In genomic region chr3:151107701-151108100, GRCh38 we compare ENCODE assay signal across 1 cellular context.
TF ChIP-seq lines count a peak whose summit lies in the region.

No MANE protein-coding gene starts in this region.

TF ChIP-seq in WTC11, 78 proteins besides CTCF, POLR2A, EP300 and RAD21 (continued from another document):
- no peak for TF ChIP-seq NFE2L1 (CRISPR knock-in tag; IDR thresholded peaks at IDR 0.05)
- TF ChIP-seq TCF7 (CRISPR knock-in tag; IDR thresholded peaks at IDR 0.05; ENCODE audit: low read depth) = no peak
- TF ChIP-seq TEAD1 (CRISPR knock-in tag; IDR thresholded peaks at IDR 0.05) = no peak
- no peak for TF ChIP-seq AFF4 (CRISPR knock-in tag; IDR thresholded peaks at IDR 0.05; ENCODE audit: borderline replicate concordance)
- no peak for TF ChIP-seq GRHL2 (CRISPR knock-in tag; IDR thresholded peaks at IDR 0.05; ENCODE audit: insufficient replicate concordance, severe bottlenecking)
- TF ChIP-seq NR2C2 (CRISPR knock-in tag; IDR thresholded peaks at IDR 0.05) = no peak
- no peak for TF ChIP-seq FOXK1 (CRISPR knock-in tag; IDR thresholded peaks at IDR 0.05)
